Comparison of ENCODE assay signal across 17 cellular contexts in the genomic region with DNA sequence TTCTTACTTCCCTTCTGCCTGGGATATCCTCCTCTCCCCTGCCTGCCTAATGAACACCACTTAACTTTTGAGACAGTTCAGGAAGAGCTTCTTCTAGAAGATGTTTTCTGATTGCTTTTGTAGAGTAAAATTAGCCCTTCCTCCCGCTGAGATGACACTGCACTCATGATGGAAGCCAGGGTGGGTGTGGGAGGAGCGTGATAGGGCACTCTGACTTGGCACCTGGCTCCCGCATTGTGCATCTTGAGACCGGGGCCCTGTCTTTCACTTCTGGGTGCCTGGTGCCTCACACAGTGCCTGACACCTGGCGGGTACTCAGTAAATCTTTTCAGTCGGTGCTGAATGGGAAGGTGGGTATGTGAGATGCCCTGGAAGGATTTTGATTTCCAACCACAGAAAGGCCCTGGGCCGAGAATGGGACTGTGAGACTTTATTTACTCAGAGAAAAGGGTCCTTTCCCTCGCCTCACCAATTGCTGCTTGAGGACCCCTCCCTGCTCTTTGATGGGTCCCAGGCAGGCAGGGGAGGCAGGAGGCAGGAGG. TPM values are rescaled to one million over a fixed set of nuclear protein-coding genes. Genes with fewer than 3 reads are reported as not detected.
DNase-seq lines count a peak whose midpoint lies in the region; ATAC-seq and TF ChIP-seq lines count a peak whose summit lies in the region.
"Had no signal": no experiment of that assay in that cellular context is flagged by ENCODE, and none has a peak within 500 bp of the region (broad histone marks: within the 10 kb centered on the region; RNA-seq: fewer than 3 reads in every experiment).

No MANE protein-coding gene starts in this region.

- TF ChIP-seq POLR2A in HCT116 (IDR thresholded peaks at IDR 0.05; ENCODE audit: borderline replicate concordance, extremely low read depth, insufficient read depth, insufficient read length), result no peak
- TF ChIP-seq POLR2A in sigmoid colon (IDR thresholded peaks at IDR 0.05), result no peak

- RAD21 ChIA-PET in HCT116 (lab: Charles Lee; ENCODE audit: low non-redundant PET in 1 of 2, low total read pairs in 2 of 2, uncharacterized antibody in 2 of 2, unreplicated experiment in 2 of 2), result no interaction called here

- H3K4me1 Mint-ChIP-seq in activated T-cell treated with anti-CD3 and anti-CD28 coated beads, Interleukin-2, amount 50 U/mL, for 24 hours (ENCODE audit: low read depth), result peaks cover 35% of the 10 kb centered on the region
- H3K4me1 Mint-ChIP-seq in activated CD4-positive, alpha-beta memory T cell treated with anti-CD3 and anti-CD28 coated beads for 36 hours (ENCODE audit: low read depth), result peaks cover 42% of the 10 kb centered on the region

- no peak overlapping the region for H3K4me3 ChIP-seq in HCT116 (replicated peaks in 1 of 2; ENCODE audit: low read depth in 1 of 2, low read length in 2 of 2)
- no peak overlapping the region for H3K4me3 ChIP-seq in sigmoid colon
- H3K4me3 ChIP-seq: SK-N-MC had no signal

- CTCF ChIA-PET in HCT116 (lab: Charles Lee), result interaction anchor here (1.2 to 2.9 kb wide), 2 partner anchors 10 to 87 kb away, joined by 3 to 8 read pairs; no protein-coding TSS in a partner anchor
- CTCF ChIA-PET in activated CD4-positive, alpha-beta memory T cell treated with anti-CD3 and anti-CD28 coated beads for 36 hours (lab: Charles Lee), result interaction anchor here (0.9 to 4.7 kb wide), 8 partner anchors 9 to 519 kb away, joined by 3 to 36 read pairs (median 4); a partner anchor contains a TSS

- H3K9me3 ChIP-seq in HCT116 (ENCODE audit: control insufficient read depth in 1 of 2, insufficient read depth in 1 of 2, low read depth in 1 of 2, low read length in 2 of 2), result no peaks in the 10 kb centered on the region
- no peaks in the 10 kb centered on the region for H3K9me3 ChIP-seq in sigmoid colon

- TF ChIP-seq EP300 in sigmoid colon (IDR thresholded peaks at IDR 0.05), result no peak

- no peaks in the 10 kb centered on the region for H3K9me3 Mint-ChIP-seq in activated T-cell treated with anti-CD3 and anti-CD28 coated beads, Interleukin-2, amount 50 U/mL, for 24 hours
- H3K9me3 Mint-ChIP-seq in activated CD4-positive, alpha-beta memory T cell treated with anti-CD3 and anti-CD28 coated beads for 36 hours, result no peaks in the 10 kb centered on the region

- H3K4me1 ChIP-seq in HCT116 (ENCODE audit: control insufficient read depth in 1 of 2, insufficient read depth in 2 of 2, low read length in 2 of 2) (peaks cover 0 to 12% of the 10 kb centered on the region in 2 experiments; a peak in 2 of 4 replicates), sigmoid colon (no peaks in the 10 kb centered on the region)
- H3K4me1 ChIP-seq: foreskin keratinocyte had no signal

- BruUV-seq in HCT116 (replicated peaks; lab: Mats Ljungman, UMichigan), result no TSS peak

- H3K4me3 Mint-ChIP-seq in activated T-cell treated with anti-CD3 and anti-CD28 coated beads, Interleukin-2, amount 50 U/mL, for 24 hours, result no peak overlapping the region
- H3K4me3 Mint-ChIP-seq in activated CD4-positive, alpha-beta memory T cell treated with anti-CD3 and anti-CD28 coated beads for 36 hours, result peak overlapping the region; percentile 7

- H3K79me2 ChIP-seq in HCT116 (ENCODE audit: insufficient read depth, low read length), result no peaks in the 10 kb centered on the region

- H3K27ac Mint-ChIP-seq in activated T-cell treated with anti-CD3 and anti-CD28 coated beads, Interleukin-2, amount 50 U/mL, for 24 hours, result peak overlapping the region; percentile 48
- H3K27ac Mint-ChIP-seq in activated CD4-positive, alpha-beta memory T cell treated with anti-CD3 and anti-CD28 coated beads for 36 hours, result peak overlapping the region; percentile 86

- peak overlapping the region; percentile 36; the same call in 1 of the 2 replicates for H3K4me2 ChIP-seq in HCT116 (ENCODE audit: low read length)

- DNase-seq in activated T-cell treated with anti-CD3 and anti-CD28 coated beads, Interleukin-2, amount 50 U/mL, for 24 hours, result no peak
- DNase-seq in activated T-cell treated with anti-CD3 and anti-CD28 coated beads, Interleukin-2, amount 50 U/mL, for 48 hours, result no peak
- DNase-seq in HCT116 (ENCODE audit: low read depth, low spot score) (no peak), sigmoid colon (peak; percentile 30), NCI-H2081 treated with DMSO at 0.1 percent for 48 hours (lab: John Stamatoyannopoulos, UW) (no peak), NCI-H748 (lab: John Stamatoyannopoulos, UW; ENCODE audit: unreplicated experiment) (no peak), NOMO-1 treated with DMSO at 0.1 percent for 48 hours (lab: John Stamatoyannopoulos, UW; ENCODE audit: unreplicated experiment) (no peak)
- DNase-seq in activated CD4-positive, alpha-beta memory T cell treated with anti-CD3 and anti-CD28 coated beads for 36 hours, result peak; percentile 62
- DNase-seq: activated T-cell treated with anti-CD3 and anti-CD28 coated beads, Interleukin-2, amount 50 U/mL, for 1 hour; NCI-H1105 treated with DMSO at 0.1 percent for 48 hours; small intestine; stimulated activated naive CD4-positive, alpha-beta T cell had no signal

- WGBS in sigmoid colon, 2 donors, result 88 to 90% methylated on average over 8 of the region's 8 CpGs

- no peaks in the 10 kb centered on the region; the same call in 1 of the 2 replicates for H3K27me3 ChIP-seq in HCT116 (ENCODE audit: insufficient read depth, low read length)
- peaks cover 0 to 43% (median 6%) of the 10 kb centered on the region in 3 donors for H3K27me3 ChIP-seq in sigmoid colon
- H3K27me3 ChIP-seq: foreskin keratinocyte had no signal

- H4K20me1 ChIP-seq in HCT116 (ENCODE audit: insufficient read depth), result no peaks in the 10 kb centered on the region

- no peaks in the 10 kb centered on the region for H3K27me3 Mint-ChIP-seq in activated T-cell treated with anti-CD3 and anti-CD28 coated beads, Interleukin-2, amount 50 U/mL, for 24 hours
- no peaks in the 10 kb centered on the region for H3K27me3 Mint-ChIP-seq in activated CD4-positive, alpha-beta memory T cell treated with anti-CD3 and anti-CD28 coated beads for 36 hours

- peaks cover 54% of the 10 kb centered on the region for H3K36me3 Mint-ChIP-seq in activated T-cell treated with anti-CD3 and anti-CD28 coated beads, Interleukin-2, amount 50 U/mL, for 24 hours (ENCODE audit: low read depth)
- peaks cover 63% of the 10 kb centered on the region for H3K36me3 Mint-ChIP-seq in activated CD4-positive, alpha-beta memory T cell treated with anti-CD3 and anti-CD28 coated beads for 36 hours

- H2AFZ ChIP-seq in HCT116 (ENCODE audit: low read depth, low read length, poor library complexity, severe bottlenecking), result no peak overlapping the region

- no peak for TF ChIP-seq RAD21 in HCT116 (IDR thresholded peaks at IDR 0.05; ENCODE audit: low read depth)

- ATAC-seq in HCT116, result 0 out of 2 replicates have a peak, but pooled peaks have one; percentile 26

- no peaks in the 10 kb centered on the region; the same call in 1 of the 2 replicates for H3K9me2 ChIP-seq in HCT116 (ENCODE audit: insufficient read depth)

- H3K27ac ChIP-seq in HCT116 (ENCODE audit: low read depth, low read length), result no peak overlapping the region
- no peak overlapping the region for H3K27ac ChIP-seq in sigmoid colon
- H3K27ac ChIP-seq: foreskin keratinocyte, SK-N-MC had no signal

- H3K36me3 ChIP-seq in HCT116 (ENCODE audit: control insufficient read depth in 1 of 2, insufficient read depth in 2 of 2, low read length in 2 of 2), result no peaks in the 10 kb centered on the region
- H3K36me3 ChIP-seq in sigmoid colon, result no peaks in the 10 kb centered on the region

- no peak overlapping the region for H3K9ac ChIP-seq in HCT116 (ENCODE audit: low read length)

- POLR2A ChIA-PET in HCT116 (lab: Charles Lee), result no interaction called here
- POLR2A ChIA-PET in activated CD4-positive, alpha-beta memory T cell treated with anti-CD3 and anti-CD28 coated beads for 36 hours (lab: Charles Lee), result interaction anchor here (1.0 kb wide), 1 partner anchor 9 kb away, joined by 7 read pairs; no protein-coding TSS in a partner anchor

- intact Hi-C loops in HCT116 (cut with micrococcal nuclease), result no loop called here
- intact Hi-C loops in activated CD4-positive, alpha-beta memory T cell treated with anti-CD3 and anti-CD28 coated beads for 36 hours (cut with micrococcal nuclease), result loop anchor here (5.0 kb wide), 2 partner anchors 51 to 146 kb away; a partner anchor contains a TSS
- intact Hi-C loops in sigmoid colon (cut with DNase I), result no loop called here

- TF ChIP-seq CTCF in HCT116 (IDR thresholded peaks at IDR 0.05 in 2 of 3, conservative IDR thresholded peaks at IDR 0.05 in 1 of 3; ENCODE audit: borderline replicate concordance in 1 of 3, insufficient read depth in 1 of 3, low read depth in 2 of 3, low read length in 2 of 3) (no peak), sigmoid colon (IDR thresholded peaks at IDR 0.05) (no peak)

RNA-seq across cellular contexts. Expression of a gene that starts 6.8 kb away (rescaled TPM):
- not detected for total RNA-seq in HCT116 (2021; ENCODE audit: unreplicated experiment)
- 0.07 TPM in 1 of 2 replicates, not detected in the other for polyA plus RNA-seq in HCT116 (2012)
- not detected for total RNA-seq in activated CD4-positive, alpha-beta memory T cell treated with anti-CD3 and anti-CD28 coated beads for 36 hours
- total RNA-seq in sigmoid colon, result not detected
- not detected for polyA plus RNA-seq in sigmoid colon
- total RNA-seq: foreskin keratinocyte, myocyte, urinary bladder had no signal
- polyA plus RNA-seq: liver, small intestine, urinary bladder had no signal

RNA-seq across cellular contexts. Expression of a gene that starts 7.1 kb away (rescaled TPM):
- total RNA-seq in HCT116 (2021; ENCODE audit: unreplicated experiment), result 0.17 TPM
- 0.09 and 0.10 TPM in 2 replicates for polyA plus RNA-seq in HCT116 (2012)
- total RNA-seq in activated CD4-positive, alpha-beta memory T cell treated with anti-CD3 and anti-CD28 coated beads for 36 hours, result 1 to 10 TPM; 3.3 to 3.9 TPM
- total RNA-seq in sigmoid colon, result not detected
- polyA plus RNA-seq in sigmoid colon, result under 1 TPM; 0.20 to 0.69 (median 0.60) TPM
- total RNA-seq: liver, myocyte, urinary bladder had no signal

RNA-seq across cellular contexts. Expression of a gene that starts 15.2 kb away (rescaled TPM):
- total RNA-seq in HCT116 (2021; ENCODE audit: unreplicated experiment) (1.3 TPM), sigmoid colon (under 1 TPM in 3 of 4 donors, not detected in 1; 0.27 to 0.71 (median 0.49) TPM)
- polyA plus RNA-seq in HCT116 (2012), result 2.0 and 2.2 TPM in 2 replicates
- 10 to 100 TPM in 1 of 2 experiments, 1 to 10 TPM in 1; 9.9 to 10.9 TPM for total RNA-seq in activated CD4-positive, alpha-beta memory T cell treated with anti-CD3 and anti-CD28 coated beads for 36 hours
- polyA plus RNA-seq in sigmoid colon, result 10 to 100 TPM in 2 of 3 donors, 1 to 10 TPM in 1; 7.1 to 18.0 (median 10.4) TPM
- total RNA-seq: foreskin keratinocyte had no signal

RNA-seq across cellular contexts. Expression of a gene that starts 41.5 kb away (rescaled TPM):
- total RNA-seq in HCT116 (2021; ENCODE audit: unreplicated experiment) (not detected), sigmoid colon (under 1 TPM in 1 of 4 donors, not detected in 3; 0.16 TPM)
- not detected in 2 replicates for polyA plus RNA-seq in HCT116 (2012)
- total RNA-seq in activated CD4-positive, alpha-beta memory T cell treated with anti-CD3 and anti-CD28 coated beads for 36 hours, result under 1 TPM; 0.33 to 0.39 TPM
- under 1 TPM in 1 of 3 donors, not detected in 2; 0.13 TPM for polyA plus RNA-seq in sigmoid colon
- total RNA-seq: foreskin keratinocyte, myocyte had no signal
- polyA plus RNA-seq: foreskin keratinocyte had no signal

RNA-seq across cellular contexts. Expression of a gene that starts 56.5 kb away (rescaled TPM):
- total RNA-seq in HCT116 (2021; ENCODE audit: unreplicated experiment) (11.1 TPM), sigmoid colon (1 to 10 TPM; 3.7 to 4.9 (median 3.9) TPM)
- 5.2 and 8.2 TPM in 2 replicates for polyA plus RNA-seq in HCT116 (2012)
- total RNA-seq in activated CD4-positive, alpha-beta memory T cell treated with anti-CD3 and anti-CD28 coated beads for 36 hours, result 10 to 100 TPM; 30.6 to 32.4 TPM
- polyA plus RNA-seq in sigmoid colon, result 1 to 10 TPM; 1.8 to 5.5 (median 2.3) TPM

Comparison
In these comparisons a context has a peak if more than half of its experiments do, and no peak if none do; other contexts are left out.
1. DNase-seq: peak in activated CD4-positive, alpha-beta memory T cell treated with anti-CD3 and anti-CD28 coated beads for 36 hours (single experiment) and sigmoid colon (single experiment); none in activated T-cell treated with anti-CD3 and anti-CD28 coated beads, Interleukin-2, amount 50 U/mL, for 24 hours (single experiment), activated T-cell treated with anti-CD3 and anti-CD28 coated beads, Interleukin-2, amount 50 U/mL, for 48 hours (0 of 2), HCT116 (single experiment), NCI-H2081 treated with DMSO at 0.1 percent for 48 hours (single experiment), NCI-H748 (single experiment) and NOMO-1 treated with DMSO at 0.1 percent for 48 hours (single experiment).